In the genomic region with DNA sequence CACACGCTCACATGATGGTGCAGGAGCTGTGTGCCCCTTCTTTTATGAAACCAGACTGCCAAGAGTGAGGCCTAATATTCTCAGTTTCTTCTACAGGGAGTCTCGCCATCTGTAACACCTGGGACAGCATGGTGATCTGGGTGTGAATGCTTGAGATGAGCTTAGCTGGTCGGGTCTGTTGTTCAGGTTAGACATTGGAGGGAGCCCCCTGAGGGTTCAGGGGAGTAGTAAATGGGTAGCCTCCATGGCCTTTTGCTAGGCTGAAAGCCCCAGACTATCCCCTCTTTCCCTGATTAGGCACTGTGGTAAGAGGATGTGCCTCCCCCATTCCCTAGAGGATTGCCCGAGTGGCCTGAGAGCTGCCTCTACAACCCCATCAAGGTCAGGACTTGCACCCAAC, we compare ENCODE assay signal across 33 cellular contexts.
DNase-seq lines count a peak whose midpoint lies in the region; ATAC-seq and TF ChIP-seq lines count a peak whose summit lies in the region.
"Had no signal": no experiment of that assay in that cellular context is flagged by ENCODE, and none has a peak within 500 bp of the region (broad histone marks: within the 10 kb centered on the region; RNA-seq: fewer than 3 reads in every experiment).

No MANE protein-coding gene starts in this region.

- H3K4me1 Mint-ChIP-seq in WTC11: no peaks in the 10 kb centered on the region
- no peaks in the 10 kb centered on the region for H3K4me1 Mint-ChIP-seq in activated T-helper 2 cell treated with anti-CD3 and anti-CD28 coated beads, Interferon-gamma antibody, Interleukin-2, Interleukin-4, amounts not matched to agents 10 μg/mL and 5 μg/mL and 100 μg/mL, durations not matched to agents 14 hours and 24 hours and 36 hours (ENCODE audit: low read depth)
- H3K4me1 Mint-ChIP-seq: B cell; CD14-positive monocyte; CD4-positive, alpha-beta memory T cell; CD4-positive, CD25-positive, alpha-beta regulatory T cell; CD8-positive, alpha-beta memory T cell had no signal

- no peak overlapping the region for H3K4me2 ChIP-seq in KMS-11
- H3K4me2 ChIP-seq: A549; BLaER1; BLaER1 treated with 17β-estradiol and CSF1 and Interleukin-3, amounts not matched to agents 10 nM and 100 nM had no signal

- ATAC-seq in WTC11 (peak; percentile 55; the same call in 1 of the 2 replicates), sciatic nerve (no peak)
- ATAC-seq: A549; CD8-positive, alpha-beta T cell had no signal

- no peak for TF ChIP-seq CTCF in KMS-11 (conservative IDR thresholded peaks at IDR 0.05; ENCODE audit: low read depth, low read length)
- TF ChIP-seq CTCF in WTC11 (IDR thresholded peaks at IDR 0.05): no peak
- no peak for TF ChIP-seq CTCF in GM20000 (IDR thresholded peaks at IDR 0.05; ENCODE audit: extremely low read depth, missing control alignments)

- no peaks in the 10 kb centered on the region for H3K27me3 ChIP-seq in KMS-11 (ENCODE audit: insufficient read depth, low read depth)
- H3K27me3 ChIP-seq: BE2C; BLaER1; BLaER1 treated with 17β-estradiol and CSF1 and Interleukin-3, amounts not matched to agents 10 nM and 100 nM had no signal

- no peaks in the 10 kb centered on the region for H3K27me3 Mint-ChIP-seq in WTC11 (ENCODE audit: low read depth)
- H3K27me3 Mint-ChIP-seq in activated T-helper 2 cell treated with anti-CD3 and anti-CD28 coated beads, Interferon-gamma antibody, Interleukin-2, Interleukin-4, amounts not matched to agents 10 μg/mL and 5 μg/mL and 100 μg/mL, durations not matched to agents 14 hours and 24 hours and 36 hours (ENCODE audit: low read depth): no peaks in the 10 kb centered on the region
- H3K27me3 Mint-ChIP-seq: B cell; CD4-positive, alpha-beta memory T cell; CD4-positive, alpha-beta T cell; CD4-positive, CD25-positive, alpha-beta regulatory T cell; CD8-positive, alpha-beta memory T cell had no signal

- H2AFZ ChIP-seq in KMS-11 (ENCODE audit: low read depth): peak overlapping the region; percentile 22; the same call in 1 of the 2 replicates

- POLR2A ChIA-PET in WTC11 (lab: Charles Lee): no interaction called here

- no peak overlapping the region for H3K9ac ChIP-seq in KMS-11
- H3K9ac ChIP-seq: BLaER1; BLaER1 treated with 17β-estradiol and CSF1 and Interleukin-3, amounts not matched to agents 10 nM and 100 nM had no signal

- peaks cover 48% of the 10 kb centered on the region for H3K4me1 ChIP-seq in KMS-11 (ENCODE audit: low read depth, poor library complexity, severe bottlenecking)
- H3K4me1 ChIP-seq: A549; BE2C; BLaER1; BLaER1 treated with 17β-estradiol and CSF1 and Interleukin-3, amounts not matched to agents 10 nM and 100 nM; Caco-2 had no signal

- no peak overlapping the region for H3K4me3 ChIP-seq in KMS-11 (IDR thresholded peaks at IDR 0.05; ENCODE audit: insufficient read depth, low read depth, low read length)
- H3K4me3 ChIP-seq: A549; BLaER1; BLaER1 treated with 17β-estradiol and CSF1 and Interleukin-3, amounts not matched to agents 10 nM and 100 nM had no signal

- CTCF ChIA-PET in WTC11 (lab: Charles Lee): no interaction called here

- H3K36me3 Mint-ChIP-seq in WTC11: peaks cover 9% of the 10 kb centered on the region
- H3K36me3 Mint-ChIP-seq in activated T-helper 2 cell treated with anti-CD3 and anti-CD28 coated beads, Interferon-gamma antibody, Interleukin-2, Interleukin-4, amounts not matched to agents 10 μg/mL and 5 μg/mL and 100 μg/mL, durations not matched to agents 14 hours and 24 hours and 36 hours (ENCODE audit: low read depth): no peaks in the 10 kb centered on the region
- H3K36me3 Mint-ChIP-seq: CD14-positive monocyte; CD4-positive, alpha-beta memory T cell; CD4-positive, CD25-positive, alpha-beta regulatory T cell; CD8-positive, alpha-beta memory T cell; CD8-positive, alpha-beta T cell had no signal

- H3K27ac Mint-ChIP-seq in WTC11: no peak overlapping the region
- H3K27ac Mint-ChIP-seq in activated T-helper 2 cell treated with anti-CD3 and anti-CD28 coated beads, Interferon-gamma antibody, Interleukin-2, Interleukin-4, amounts not matched to agents 10 μg/mL and 5 μg/mL and 100 μg/mL, durations not matched to agents 14 hours and 24 hours and 36 hours: no peak overlapping the region
- H3K27ac Mint-ChIP-seq: B cell; CD4-positive, alpha-beta memory T cell; CD4-positive, alpha-beta T cell; CD4-positive, CD25-positive, alpha-beta regulatory T cell; CD8-positive, alpha-beta memory T cell; CD8-positive, alpha-beta T cell had no signal

- H3K36me3 ChIP-seq in KMS-11 (ENCODE audit: insufficient read depth): no peaks in the 10 kb centered on the region
- H3K36me3 ChIP-seq: BE2C; BLaER1; BLaER1 treated with 17β-estradiol and CSF1 and Interleukin-3, amounts not matched to agents 10 nM and 100 nM had no signal

- no peaks in the 10 kb centered on the region for H3K79me2 ChIP-seq in KMS-11 (ENCODE audit: insufficient read depth, low read depth)

- peaks cover 32% of the 10 kb centered on the region for H3K9me3 Mint-ChIP-seq in WTC11
- peaks cover 34% of the 10 kb centered on the region for H3K9me3 Mint-ChIP-seq in activated T-helper 2 cell treated with anti-CD3 and anti-CD28 coated beads, Interferon-gamma antibody, Interleukin-2, Interleukin-4, amounts not matched to agents 10 μg/mL and 5 μg/mL and 100 μg/mL, durations not matched to agents 14 hours and 24 hours and 36 hours

- DNase-seq in WTC11 (ENCODE audit: low spot score): no peak
- DNase-seq in posterior vena cava (ENCODE audit: low spot score): peak; percentile 61
- no peak for DNase-seq in GM20000 (ENCODE audit: low spot score)
- DNase-seq in activated T-helper 2 cell treated with anti-CD3 and anti-CD28 coated beads, Interferon-gamma antibody, Interleukin-2, Interleukin-4, amounts not matched to agents 10 μg/mL and 5 μg/mL and 100 μg/mL, durations not matched to agents 14 hours and 24 hours and 36 hours (ENCODE audit: low spot score): no peak
- no peak for DNase-seq in sciatic nerve (ENCODE audit: low spot score)
- DNase-seq: 8988T; ACHN; AML-193; BE2C; C1 segment of cervical spinal cord; Caco-2; Calu3; CD4-positive, alpha-beta T cell; CD4-positive, CD25-positive, alpha-beta regulatory T cell; CD8-positive, alpha-beta memory T cell; CD8-positive, alpha-beta T cell; COR-L47; DMS 273 treated with DMSO at 0.1 percent for 48 hours; DMS153; DMS53; DMS79; DMS79 treated with DMSO at 0.1 percent for 48 hours; DND-41; EL had no signal

- intact Hi-C loops in posterior vena cava (cut with DNase I): no loop called here
- intact Hi-C loops in activated T-helper 2 cell treated with anti-CD3 and anti-CD28 coated beads, Interferon-gamma antibody, Interleukin-2, Interleukin-4, amounts not matched to agents 10 μg/mL and 5 μg/mL and 100 μg/mL, durations not matched to agents 14 hours and 24 hours and 36 hours (cut with micrococcal nuclease): no loop called here
- intact Hi-C loops in sciatic nerve (cut with DNase I): no loop called here

- no peaks in the 10 kb centered on the region for H4K20me1 ChIP-seq in KMS-11 (ENCODE audit: insufficient read depth)
- H4K20me1 ChIP-seq: BLaER1; BLaER1 treated with 17β-estradiol and CSF1 and Interleukin-3, amounts not matched to agents 10 nM and 100 nM had no signal

- H3K4me3 Mint-ChIP-seq in WTC11: no peak overlapping the region
- H3K4me3 Mint-ChIP-seq in activated T-helper 2 cell treated with anti-CD3 and anti-CD28 coated beads, Interferon-gamma antibody, Interleukin-2, Interleukin-4, amounts not matched to agents 10 μg/mL and 5 μg/mL and 100 μg/mL, durations not matched to agents 14 hours and 24 hours and 36 hours (ENCODE audit: low read depth): no peak overlapping the region
- H3K4me3 Mint-ChIP-seq: B cell; CD14-positive monocyte; CD4-positive, alpha-beta memory T cell; CD4-positive, alpha-beta T cell; CD4-positive, CD25-positive, alpha-beta regulatory T cell; CD8-positive, alpha-beta memory T cell; CD8-positive, alpha-beta T cell had no signal

- H3K27ac ChIP-seq in KMS-11: peak overlapping the region; percentile 26; the same call in 1 of the 2 replicates
- H3K27ac ChIP-seq: 22Rv1; A549; BLaER1; BLaER1 treated with 17β-estradiol and CSF1 and Interleukin-3, amounts not matched to agents 10 nM and 100 nM; C4-2B had no signal

TF ChIP-seq in WTC11, 78 proteins besides CTCF, POLR2A, EP300 and RAD21 (continues in another document):
- no peak for TF ChIP-seq GTF2I (CRISPR knock-in tag; conservative IDR thresholded peaks at IDR 0.05)
- TF ChIP-seq, protein P1, sequence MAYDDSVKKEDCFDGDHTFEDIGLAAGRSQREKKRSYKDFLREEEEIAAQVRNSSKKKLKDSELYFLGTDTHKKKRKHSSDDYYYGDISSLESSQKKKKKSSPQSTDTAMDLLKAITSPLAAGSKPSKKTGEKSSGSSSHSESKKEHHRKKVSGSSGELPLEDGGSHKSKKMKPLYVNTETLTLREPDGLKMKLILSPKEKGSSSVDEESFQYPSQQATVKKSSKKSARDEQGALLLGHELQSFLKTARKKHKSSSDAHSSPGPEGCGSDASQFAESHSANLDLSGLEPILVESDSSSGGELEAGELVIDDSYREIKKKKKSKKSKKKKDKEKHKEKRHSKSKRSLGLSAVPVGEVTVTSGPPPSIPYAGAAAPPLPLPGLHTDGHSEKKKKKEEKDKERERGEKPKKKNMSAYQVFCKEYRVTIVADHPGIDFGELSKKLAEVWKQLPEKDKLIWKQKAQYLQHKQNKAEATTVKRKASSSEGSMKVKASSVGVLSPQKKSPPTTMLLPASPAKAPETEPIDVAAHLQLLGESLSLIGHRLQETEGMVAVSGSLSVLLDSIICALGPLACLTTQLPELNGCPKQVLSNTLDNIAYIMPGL (CRISPR knock-in tag; IDR thresholded peaks at IDR 0.05): no peak
